1 cellular context compared by ENCODE assay signal in the genomic region with DNA sequence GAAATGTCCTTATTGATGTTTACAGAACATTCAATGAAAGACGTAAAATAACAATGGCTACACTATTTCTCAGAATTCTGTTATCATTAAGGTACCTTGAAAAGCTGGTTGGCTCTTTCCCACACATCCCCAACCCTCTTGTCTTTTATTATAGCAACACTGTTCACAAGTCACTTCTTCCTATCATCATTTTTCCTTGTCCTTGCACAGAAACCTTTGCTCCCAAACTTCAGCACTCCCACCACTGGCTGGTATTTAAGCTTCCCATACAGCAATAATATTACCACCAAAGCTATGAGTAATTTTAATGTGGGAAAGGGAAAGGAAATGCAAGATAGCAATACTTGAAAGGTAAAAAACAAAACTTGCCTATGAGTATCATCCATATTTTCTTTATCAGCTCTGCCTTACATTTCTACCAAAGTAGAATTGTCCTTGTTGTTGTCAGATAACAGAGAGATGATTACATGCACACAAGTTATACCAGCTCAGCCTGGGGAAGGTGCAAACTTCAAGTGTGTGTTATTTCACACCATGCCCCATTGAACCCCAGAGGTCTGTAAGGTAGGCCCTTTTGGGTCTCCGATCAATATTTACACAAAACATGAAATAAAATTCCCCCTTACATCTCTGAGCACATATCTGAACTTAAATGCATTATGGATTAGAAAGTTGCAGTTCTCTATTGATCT.
TF ChIP-seq lines count a peak whose summit lies in the region.

No MANE protein-coding gene starts in this region.

TF ChIP-seq in K562, 482 proteins besides CTCF, POLR2A, EP300 and RAD21 (continues in another document):
- TF ChIP-seq CREM (IDR thresholded peaks at IDR 0.05; ENCODE audit: low read depth) (0 out of 2 replicates have a peak, but pooled peaks have one; percentile 7), PHB2 (IDR thresholded peaks at IDR 0.05; ENCODE audit: low read depth) (no peak), EGR1 (conservative IDR thresholded peaks at IDR 0.05) (no peak), SOX6 (IDR thresholded peaks at IDR 0.05) (peak; percentile 58), SMARCA4 (IDR thresholded peaks at IDR 0.05) (peak; percentile 49), PCBP1 (IDR thresholded peaks at IDR 0.05; ENCODE audit: low read depth, low read length, poor library complexity, severe bottlenecking) (no peak), ZNF354B (CRISPR knock-in tag; IDR thresholded peaks at IDR 0.05) (no peak), ZC3H8 (IDR thresholded peaks at IDR 0.05) (no peak), BACH1 (tag; IDR thresholded peaks at IDR 0.05) (no peak), SREBF1 (IDR thresholded peaks at IDR 0.05; ENCODE audit: borderline replicate concordance, low read depth, low read length) (no peak), NCOR1 (IDR thresholded peaks at IDR 0.05) (peak; percentile 46; the same call in 1 of the 2 replicates), KDM1A (IDR thresholded peaks at IDR 0.05) (no peak), ARNT (IDR thresholded peaks at IDR 0.05) (0 out of 4 replicates have a peak, but pooled peaks of 1 of the 2 experiments have one; percentile 23), TAF15 (IDR thresholded peaks at IDR 0.05; ENCODE audit: low read depth, low read length) (no peak), FOXA3 (CRISPR knock-in tag; conservative IDR thresholded peaks at IDR 0.05 in 1 of 2, IDR thresholded peaks at IDR 0.05 in 1 of 2) (0 out of 4 replicates have a peak, but pooled peaks of 1 of the 2 experiments have one; percentile 24), CBFA2T2 (conservative IDR thresholded peaks at IDR 0.05) (peak; percentile 60), HDAC2 (IDR thresholded peaks at IDR 0.05) (0 out of 2 replicates have a peak, but pooled peaks have one; percentile 34), SMARCC2 (IDR thresholded peaks at IDR 0.05; ENCODE audit: low read depth) (peak; percentile 36; the same call in 1 of the 2 replicates), ZNF75A (CRISPR knock-in tag; IDR thresholded peaks at IDR 0.05) (0 out of 2 replicates have a peak, but pooled peaks have one; percentile 21), SMARCE1 (IDR thresholded peaks at IDR 0.05) (peak; percentile 24; the same call in 1 of the 2 replicates), TCF3 (CRISPR knock-in tag; IDR thresholded peaks at IDR 0.05) (peak; percentile 71), MCM7 (IDR thresholded peaks at IDR 0.05) (no peak), MIER1 (IDR thresholded peaks at IDR 0.05; ENCODE audit: low read depth) (no peak), TAL1 (IDR thresholded peaks at IDR 0.05) (peak; percentile 58), FOXK2 (conservative IDR thresholded peaks at IDR 0.05 in 1 of 2, IDR thresholded peaks at IDR 0.05 in 1 of 2; ENCODE audit: low read depth in 2 of 2) (0 out of 4 replicates have a peak, but pooled peaks of 1 of the 2 experiments have one; percentile 28), CBFA2T3 (IDR thresholded peaks at IDR 0.05) (peak; percentile 79), TEAD4 (IDR thresholded peaks at IDR 0.05; ENCODE audit: low read length) (peak; percentile 70), TEAD4 (CRISPR knock-in tag; IDR thresholded peaks at IDR 0.05; ENCODE audit: borderline replicate concordance) (no peak), ZBTB7A (IDR thresholded peaks at IDR 0.05; ENCODE audit: borderline replicate concordance, control insufficient read depth, low read depth, low read length) (no peak), ZNF274 (IDR thresholded peaks at IDR 0.05; ENCODE audit: borderline replicate concordance, low read depth, low read length) (no peak)
- TF ChIP-seq, protein P1, sequence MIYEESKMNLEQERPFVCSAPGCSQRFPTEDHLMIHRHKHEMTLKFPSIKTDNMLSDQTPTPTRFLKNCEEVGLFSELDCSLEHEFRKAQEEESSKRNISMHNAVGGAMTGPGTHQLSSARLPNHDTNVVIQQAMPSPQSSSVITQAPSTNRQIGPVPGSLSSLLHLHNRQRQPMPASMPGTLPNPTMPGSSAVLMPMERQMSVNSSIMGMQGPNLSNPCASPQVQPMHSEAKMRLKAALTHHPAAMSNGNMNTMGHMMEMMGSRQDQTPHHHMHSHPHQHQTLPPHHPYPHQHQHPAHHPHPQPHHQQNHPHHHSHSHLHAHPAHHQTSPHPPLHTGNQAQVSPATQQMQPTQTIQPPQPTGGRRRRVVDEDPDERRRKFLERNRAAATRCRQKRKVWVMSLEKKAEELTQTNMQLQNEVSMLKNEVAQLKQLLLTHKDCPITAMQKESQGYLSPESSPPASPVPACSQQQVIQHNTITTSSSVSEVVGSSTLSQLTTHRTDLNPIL (CRISPR knock-in tag; IDR thresholded peaks at IDR 0.05): no peak
- TF ChIP-seq, protein P2, sequence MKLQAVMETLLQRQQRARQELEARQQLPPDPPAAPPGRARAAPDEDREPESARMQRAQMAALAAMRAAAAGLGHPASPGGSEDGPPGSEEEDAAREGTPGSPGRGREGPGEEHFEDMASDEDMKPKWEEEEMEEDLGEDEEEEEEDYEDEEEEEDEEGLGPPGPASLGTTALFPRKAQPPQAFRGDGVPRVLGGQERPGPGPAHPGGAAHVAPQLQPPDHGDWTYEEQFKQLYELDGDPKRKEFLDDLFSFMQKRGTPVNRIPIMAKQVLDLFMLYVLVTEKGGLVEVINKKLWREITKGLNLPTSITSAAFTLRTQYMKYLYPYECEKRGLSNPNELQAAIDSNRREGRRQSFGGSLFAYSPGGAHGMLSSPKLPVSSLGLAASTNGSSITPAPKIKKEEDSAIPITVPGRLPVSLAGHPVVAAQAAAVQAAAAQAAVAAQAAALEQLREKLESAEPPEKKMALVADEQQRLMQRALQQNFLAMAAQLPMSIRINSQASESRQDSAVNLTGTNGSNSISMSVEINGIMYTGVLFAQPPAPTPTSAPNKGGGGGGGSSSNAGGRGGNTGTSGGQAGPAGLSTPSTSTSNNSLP (IDR thresholded peaks at IDR 0.05; ENCODE audit: borderline replicate concordance, low read depth, low read length): peak; percentile 42; the same call in 1 of the 2 replicates
- TF ChIP-seq, protein P3, sequence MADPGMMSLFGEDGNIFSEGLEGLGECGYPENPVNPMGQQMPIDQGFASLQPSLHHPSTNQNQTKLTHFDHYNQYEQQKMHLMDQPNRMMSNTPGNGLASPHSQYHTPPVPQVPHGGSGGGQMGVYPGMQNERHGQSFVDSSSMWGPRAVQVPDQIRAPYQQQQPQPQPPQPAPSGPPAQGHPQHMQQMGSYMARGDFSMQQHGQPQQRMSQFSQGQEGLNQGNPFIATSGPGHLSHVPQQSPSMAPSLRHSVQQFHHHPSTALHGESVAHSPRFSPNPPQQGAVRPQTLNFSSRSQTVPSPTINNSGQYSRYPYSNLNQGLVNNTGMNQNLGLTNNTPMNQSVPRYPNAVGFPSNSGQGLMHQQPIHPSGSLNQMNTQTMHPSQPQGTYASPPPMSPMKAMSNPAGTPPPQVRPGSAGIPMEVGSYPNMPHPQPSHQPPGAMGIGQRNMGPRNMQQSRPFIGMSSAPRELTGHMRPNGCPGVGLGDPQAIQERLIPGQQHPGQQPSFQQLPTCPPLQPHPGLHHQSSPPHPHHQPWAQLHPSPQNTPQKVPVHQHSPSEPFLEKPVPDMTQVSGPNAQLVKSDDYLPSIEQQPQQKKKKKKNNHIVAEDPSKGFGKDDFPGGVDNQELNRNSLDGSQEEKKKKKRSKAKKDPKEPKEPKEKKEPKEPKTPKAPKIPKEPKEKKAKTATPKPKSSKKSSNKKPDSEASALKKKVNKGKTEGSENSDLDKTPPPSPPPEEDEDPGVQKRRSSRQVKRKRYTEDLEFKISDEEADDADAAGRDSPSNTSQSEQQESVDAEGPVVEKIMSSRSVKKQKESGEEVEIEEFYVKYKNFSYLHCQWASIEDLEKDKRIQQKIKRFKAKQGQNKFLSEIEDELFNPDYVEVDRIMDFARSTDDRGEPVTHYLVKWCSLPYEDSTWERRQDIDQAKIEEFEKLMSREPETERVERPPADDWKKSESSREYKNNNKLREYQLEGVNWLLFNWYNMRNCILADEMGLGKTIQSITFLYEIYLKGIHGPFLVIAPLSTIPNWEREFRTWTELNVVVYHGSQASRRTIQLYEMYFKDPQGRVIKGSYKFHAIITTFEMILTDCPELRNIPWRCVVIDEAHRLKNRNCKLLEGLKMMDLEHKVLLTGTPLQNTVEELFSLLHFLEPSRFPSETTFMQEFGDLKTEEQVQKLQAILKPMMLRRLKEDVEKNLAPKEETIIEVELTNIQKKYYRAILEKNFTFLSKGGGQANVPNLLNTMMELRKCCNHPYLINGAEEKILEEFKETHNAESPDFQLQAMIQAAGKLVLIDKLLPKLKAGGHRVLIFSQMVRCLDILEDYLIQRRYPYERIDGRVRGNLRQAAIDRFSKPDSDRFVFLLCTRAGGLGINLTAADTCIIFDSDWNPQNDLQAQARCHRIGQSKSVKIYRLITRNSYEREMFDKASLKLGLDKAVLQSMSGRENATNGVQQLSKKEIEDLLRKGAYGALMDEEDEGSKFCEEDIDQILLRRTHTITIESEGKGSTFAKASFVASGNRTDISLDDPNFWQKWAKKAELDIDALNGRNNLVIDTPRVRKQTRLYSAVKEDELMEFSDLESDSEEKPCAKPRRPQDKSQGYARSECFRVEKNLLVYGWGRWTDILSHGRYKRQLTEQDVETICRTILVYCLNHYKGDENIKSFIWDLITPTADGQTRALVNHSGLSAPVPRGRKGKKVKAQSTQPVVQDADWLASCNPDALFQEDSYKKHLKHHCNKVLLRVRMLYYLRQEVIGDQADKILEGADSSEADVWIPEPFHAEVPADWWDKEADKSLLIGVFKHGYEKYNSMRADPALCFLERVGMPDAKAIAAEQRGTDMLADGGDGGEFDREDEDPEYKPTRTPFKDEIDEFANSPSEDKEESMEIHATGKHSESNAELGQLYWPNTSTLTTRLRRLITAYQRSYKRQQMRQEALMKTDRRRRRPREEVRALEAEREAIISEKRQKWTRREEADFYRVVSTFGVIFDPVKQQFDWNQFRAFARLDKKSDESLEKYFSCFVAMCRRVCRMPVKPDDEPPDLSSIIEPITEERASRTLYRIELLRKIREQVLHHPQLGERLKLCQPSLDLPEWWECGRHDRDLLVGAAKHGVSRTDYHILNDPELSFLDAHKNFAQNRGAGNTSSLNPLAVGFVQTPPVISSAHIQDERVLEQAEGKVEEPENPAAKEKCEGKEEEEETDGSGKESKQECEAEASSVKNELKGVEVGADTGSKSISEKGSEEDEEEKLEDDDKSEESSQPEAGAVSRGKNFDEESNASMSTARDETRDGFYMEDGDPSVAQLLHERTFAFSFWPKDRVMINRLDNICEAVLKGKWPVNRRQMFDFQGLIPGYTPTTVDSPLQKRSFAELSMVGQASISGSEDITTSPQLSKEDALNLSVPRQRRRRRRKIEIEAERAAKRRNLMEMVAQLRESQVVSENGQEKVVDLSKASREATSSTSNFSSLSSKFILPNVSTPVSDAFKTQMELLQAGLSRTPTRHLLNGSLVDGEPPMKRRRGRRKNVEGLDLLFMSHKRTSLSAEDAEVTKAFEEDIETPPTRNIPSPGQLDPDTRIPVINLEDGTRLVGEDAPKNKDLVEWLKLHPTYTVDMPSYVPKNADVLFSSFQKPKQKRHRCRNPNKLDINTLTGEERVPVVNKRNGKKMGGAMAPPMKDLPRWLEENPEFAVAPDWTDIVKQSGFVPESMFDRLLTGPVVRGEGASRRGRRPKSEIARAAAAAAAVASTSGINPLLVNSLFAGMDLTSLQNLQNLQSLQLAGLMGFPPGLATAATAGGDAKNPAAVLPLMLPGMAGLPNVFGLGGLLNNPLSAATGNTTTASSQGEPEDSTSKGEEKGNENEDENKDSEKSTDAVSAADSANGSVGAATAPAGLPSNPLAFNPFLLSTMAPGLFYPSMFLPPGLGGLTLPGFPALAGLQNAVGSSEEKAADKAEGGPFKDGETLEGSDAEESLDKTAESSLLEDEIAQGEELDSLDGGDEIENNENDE (IDR thresholded peaks at IDR 0.05; ENCODE audit: low read depth, low read length): no peak
- TF ChIP-seq, protein P4, sequence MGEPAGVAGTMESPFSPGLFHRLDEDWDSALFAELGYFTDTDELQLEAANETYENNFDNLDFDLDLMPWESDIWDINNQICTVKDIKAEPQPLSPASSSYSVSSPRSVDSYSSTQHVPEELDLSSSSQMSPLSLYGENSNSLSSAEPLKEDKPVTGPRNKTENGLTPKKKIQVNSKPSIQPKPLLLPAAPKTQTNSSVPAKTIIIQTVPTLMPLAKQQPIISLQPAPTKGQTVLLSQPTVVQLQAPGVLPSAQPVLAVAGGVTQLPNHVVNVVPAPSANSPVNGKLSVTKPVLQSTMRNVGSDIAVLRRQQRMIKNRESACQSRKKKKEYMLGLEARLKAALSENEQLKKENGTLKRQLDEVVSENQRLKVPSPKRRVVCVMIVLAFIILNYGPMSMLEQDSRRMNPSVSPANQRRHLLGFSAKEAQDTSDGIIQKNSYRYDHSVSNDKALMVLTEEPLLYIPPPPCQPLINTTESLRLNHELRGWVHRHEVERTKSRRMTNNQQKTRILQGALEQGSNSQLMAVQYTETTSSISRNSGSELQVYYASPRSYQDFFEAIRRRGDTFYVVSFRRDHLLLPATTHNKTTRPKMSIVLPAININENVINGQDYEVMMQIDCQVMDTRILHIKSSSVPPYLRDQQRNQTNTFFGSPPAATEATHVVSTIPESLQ (CRISPR knock-in tag; IDR thresholded peaks at IDR 0.05): 0 out of 2 replicates have a peak, but pooled peaks have one; percentile 21
- TF ChIP-seq, protein P5, sequence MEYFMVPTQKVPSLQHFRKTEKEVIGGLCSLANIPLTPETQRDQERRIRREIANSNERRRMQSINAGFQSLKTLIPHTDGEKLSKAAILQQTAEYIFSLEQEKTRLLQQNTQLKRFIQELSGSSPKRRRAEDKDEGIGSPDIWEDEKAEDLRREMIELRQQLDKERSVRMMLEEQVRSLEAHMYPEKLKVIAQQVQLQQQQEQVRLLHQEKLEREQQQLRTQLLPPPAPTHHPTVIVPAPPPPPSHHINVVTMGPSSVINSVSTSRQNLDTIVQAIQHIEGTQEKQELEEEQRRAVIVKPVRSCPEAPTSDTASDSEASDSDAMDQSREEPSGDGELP (CRISPR knock-in tag; IDR thresholded peaks at IDR 0.05; ENCODE audit: borderline replicate concordance): no peak
- TF ChIP-seq, protein P6, sequence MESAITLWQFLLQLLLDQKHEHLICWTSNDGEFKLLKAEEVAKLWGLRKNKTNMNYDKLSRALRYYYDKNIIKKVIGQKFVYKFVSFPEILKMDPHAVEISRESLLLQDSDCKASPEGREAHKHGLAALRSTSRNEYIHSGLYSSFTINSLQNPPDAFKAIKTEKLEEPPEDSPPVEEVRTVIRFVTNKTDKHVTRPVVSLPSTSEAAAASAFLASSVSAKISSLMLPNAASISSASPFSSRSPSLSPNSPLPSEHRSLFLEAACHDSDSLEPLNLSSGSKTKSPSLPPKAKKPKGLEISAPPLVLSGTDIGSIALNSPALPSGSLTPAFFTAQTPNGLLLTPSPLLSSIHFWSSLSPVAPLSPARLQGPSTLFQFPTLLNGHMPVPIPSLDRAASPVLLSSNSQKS (CRISPR knock-in tag; IDR thresholded peaks at IDR 0.05): no peak
- TF ChIP-seq, protein P7, sequence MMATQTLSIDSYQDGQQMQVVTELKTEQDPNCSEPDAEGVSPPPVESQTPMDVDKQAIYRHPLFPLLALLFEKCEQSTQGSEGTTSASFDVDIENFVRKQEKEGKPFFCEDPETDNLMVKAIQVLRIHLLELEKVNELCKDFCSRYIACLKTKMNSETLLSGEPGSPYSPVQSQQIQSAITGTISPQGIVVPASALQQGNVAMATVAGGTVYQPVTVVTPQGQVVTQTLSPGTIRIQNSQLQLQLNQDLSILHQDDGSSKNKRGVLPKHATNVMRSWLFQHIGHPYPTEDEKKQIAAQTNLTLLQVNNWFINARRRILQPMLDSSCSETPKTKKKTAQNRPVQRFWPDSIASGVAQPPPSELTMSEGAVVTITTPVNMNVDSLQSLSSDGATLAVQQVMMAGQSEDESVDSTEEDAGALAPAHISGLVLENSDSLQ (IDR thresholded peaks at IDR 0.05): no peak
